ENCODE assay signal across 10 cellular contexts in genomic region chr12:43011383-43011926, GRCh38.
A peak's percentile ranks its signal among the peaks of the same experiment; 100 is the strongest.
DNase-seq lines count a peak whose midpoint lies in the region; ATAC-seq lines count a peak whose summit lies in the region.
"Had no signal": no experiment of that assay in that cellular context is flagged by ENCODE, and none has a peak within 500 bp of the region (broad histone marks: within the 10 kb centered on the region; RNA-seq: fewer than 3 reads in every experiment).

No MANE protein-coding gene starts in this region.

- H3K14ac ChIP-seq in neuronal stem cell (ENCODE audit: low read length): no peak overlapping the region

- H3K4me1 ChIP-seq in neuronal stem cell (ENCODE audit: control insufficient read depth in 2 of 2, insufficient read depth in 1 of 2, low read depth in 1 of 2, low read length in 2 of 2): peaks cover 0 to 15% of the 10 kb centered on the region in 2 donors

- no peaks in the 10 kb centered on the region for H3K36me3 ChIP-seq in neuronal stem cell (replicated peaks in 1 of 2; ENCODE audit: control insufficient read depth in 2 of 2, insufficient read depth in 2 of 2, low read length in 2 of 2)

- peaks cover 2 to 3% of the 10 kb centered on the region in 2 donors for H3K9me3 ChIP-seq in neuronal stem cell (replicated peaks in 1 of 2; ENCODE audit: control insufficient read depth in 2 of 2, insufficient read depth in 1 of 2, low read depth in 1 of 2, low read length in 2 of 2)

- no peak overlapping the region for H3K18ac ChIP-seq in neuronal stem cell (ENCODE audit: low read length)

- no peak overlapping the region for H3K9ac ChIP-seq in neuronal stem cell (ENCODE audit: low read depth, low read length, poor library complexity)
- H3K9ac ChIP-seq: GM23248 had no signal

- no peak overlapping the region for H2BK5ac ChIP-seq in neuronal stem cell (ENCODE audit: low read length)

- H3K23ac ChIP-seq in neuronal stem cell (ENCODE audit: low read depth, low read length, poor library complexity): no peak overlapping the region

- no peak overlapping the region for H3K27ac ChIP-seq in neuronal stem cell (replicated peaks; ENCODE audit: low read length)
- H3K27ac ChIP-seq: GM23248 had no signal

- no peak overlapping the region for H2AK5ac ChIP-seq in neuronal stem cell (ENCODE audit: low read depth, low read length)

- no peak overlapping the region for H4K91ac ChIP-seq in neuronal stem cell (ENCODE audit: low read depth, low read length, poor library complexity)

- no peak overlapping the region for H3K4me3 ChIP-seq in neuronal stem cell (ENCODE audit: low read length in 2 of 2)
- H3K4me3 ChIP-seq: GM23248 had no signal

- H3K4me2 ChIP-seq in neuronal stem cell (ENCODE audit: insufficient read depth, low read length, poor library complexity, severe bottlenecking): no peak overlapping the region

- peak overlapping the region; percentile 7 for H2AFZ ChIP-seq in neuronal stem cell (ENCODE audit: low read length)
- H2AFZ ChIP-seq: GM23248 had no signal

- H3K79me1 ChIP-seq in neuronal stem cell (ENCODE audit: low read depth, low read length): no peaks in the 10 kb centered on the region

- H2BK12ac ChIP-seq in neuronal stem cell (ENCODE audit: low read length): no peak overlapping the region

- WGBS in neuronal stem cell (ENCODE audit: extremely low coverage in 2 of 2, insufficient read length in 2 of 2, insufficient replicate concordance in 1 of 2), 2 donors: no CpG with 5 or more reads among the region's 2 CpGs

- DNase-seq in GM19240 (ENCODE audit: insufficient read length, low spot score) (peak; percentile 9), neuronal stem cell (ENCODE audit: low spot score) (no peak), left lobe of liver (ENCODE audit: low spot score) (no peak), mucosa of gallbladder (ENCODE audit: low spot score) (no peak)
- no peak for DNase-seq in stimulated activated naive CD4-positive, alpha-beta T cell (lab: John Stamatoyannopoulos, UW)
- DNase-seq: caudate nucleus; GM23248; NK-92 treated with Interleukin-12 subunit alpha and Interleukin-12 subunit beta, amount 100 ng/mL, for 24 hours had no signal

- peak; percentile 87 for ATAC-seq in HG02623 (IDR thresholded peaks at IDR 0.05; ENCODE audit: unreplicated experiment)
- ATAC-seq in HG03442 (IDR thresholded peaks at IDR 0.05; ENCODE audit: unreplicated experiment): peak; percentile 81
- no peak for ATAC-seq in left lobe of liver

- H3K4ac ChIP-seq in neuronal stem cell (ENCODE audit: low read length): no peak overlapping the region

- no peak overlapping the region for H2BK120ac ChIP-seq in neuronal stem cell (ENCODE audit: low read depth, low read length)

- H4K8ac ChIP-seq in neuronal stem cell (ENCODE audit: low read depth, low read length): no peak overlapping the region

- H3K27me3 ChIP-seq in neuronal stem cell (ENCODE audit: control insufficient read depth in 3 of 3, insufficient read depth in 3 of 3, low read depth in 1 of 3, low read length in 3 of 3): no peaks in the 10 kb centered on the region

- H2BK15ac ChIP-seq in neuronal stem cell (ENCODE audit: low read length): no peak overlapping the region
